Comparison of ENCODE assay signal across 20 cellular contexts in genomic region chr11:77062924-77063323, GRCh38. TPM values are rescaled to one million over a fixed set of nuclear protein-coding genes. Genes with fewer than 3 reads are reported as not detected.
DNase-seq lines count a peak whose midpoint lies in the region; ATAC-seq and TF ChIP-seq lines count a peak whose summit lies in the region.
"Had no signal": no experiment of that assay in that cellular context is flagged by ENCODE, and none has a peak within 500 bp of the region (broad histone marks: within the 10 kb centered on the region; RNA-seq: fewer than 3 reads in every experiment).

No MANE protein-coding gene starts in this region.

- POLR2A ChIA-PET in Caco-2 (lab: Charles Lee), result no interaction called here
- POLR2A ChIA-PET in HCT116 (lab: Charles Lee), result interaction anchor here (1.1 kb wide), 1 partner anchor 15 kb away, joined by 11 read pairs; no protein-coding TSS in a partner anchor

- H3K27me3 ChIP-seq in Caco-2 (replicated peaks; ENCODE audit: control insufficient read depth, insufficient read depth, low read length) (no peaks in the 10 kb centered on the region), HCT116 (ENCODE audit: insufficient read depth, low read length) (no peaks in the 10 kb centered on the region), colonic mucosa (no peaks in the 10 kb centered on the region), right lobe of liver (no peaks in the 10 kb centered on the region)
- H3K27me3 ChIP-seq: vagina had no signal

- peak in 1 of 2 experiments; percentile 40 for TF ChIP-seq CTCF in Caco-2 (IDR thresholded peaks at IDR 0.05; ENCODE audit: insufficient read depth in 1 of 2, low read depth in 1 of 2, low read length in 1 of 2, severe bottlenecking in 1 of 2, unreplicated experiment in 1 of 2)
- TF ChIP-seq CTCF in HCT116 (IDR thresholded peaks at IDR 0.05 in 2 of 3, conservative IDR thresholded peaks at IDR 0.05 in 1 of 3; ENCODE audit: borderline replicate concordance in 1 of 3, insufficient read depth in 1 of 3, low read depth in 2 of 3, low read length in 2 of 3), result peak; percentile 14 to 61 (median 42); a peak in 2 of 6 replicates
- no peak for TF ChIP-seq CTCF in colonic mucosa (IDR thresholded peaks at IDR 0.05)
- peak in 3 of 4 donors; percentile 9 to 44 (median 29) for TF ChIP-seq CTCF in right lobe of liver (IDR thresholded peaks at IDR 0.05)
- no peak for TF ChIP-seq CTCF in progenitor cell of endocrine pancreas (IDR thresholded peaks at IDR 0.05; ENCODE audit: unreplicated experiment)

- no peak overlapping the region for H3K4me2 ChIP-seq in HCT116 (ENCODE audit: low read length)

- intact Hi-C loops in Caco-2 (cut with micrococcal nuclease; ENCODE audit: unreplicated experiment), result no loop called here
- intact Hi-C loops in HCT116 (cut with micrococcal nuclease), result no loop called here
- intact Hi-C loops in colonic mucosa (cut with DNase I), result no loop called here
- intact Hi-C loops in right lobe of liver (cut with DNase I), result no loop called here

- DNase-seq in Caco-2 (peak in 1 of 2 experiments; percentile 43), HCT116 (ENCODE audit: low read depth, low spot score) (no peak), colonic mucosa (peak; percentile 38), right lobe of liver (peak in 1 of 3 donors; percentile 43), progenitor cell of endocrine pancreas (ENCODE audit: low spot score, unreplicated experiment) (no peak)
- DNase-seq: activated CD8-positive, alpha-beta memory T cell treated with anti-CD3 and anti-CD28 coated beads, Interleukin-2, amount 10 ng/mL, durations not matched to agents 7 days and 5 days; activated gamma-delta T cell; amygdala; NCI-H1092 treated with DMSO at 0.1 percent for 48 hours; NCI-H82; stimulated activated naive CD8-positive, alpha-beta T cell treated with anti-CD3 and anti-CD28 coated beads, Interleukin-15, Interleukin-2, amounts not matched to agents 100 U/mL and 50 U/mL, for 24 hours had no signal

- no peaks in the 10 kb centered on the region for H4K20me1 ChIP-seq in HCT116 (ENCODE audit: insufficient read depth)

- RAD21 ChIA-PET in HCT116 (lab: Charles Lee; ENCODE audit: low non-redundant PET in 1 of 2, low total read pairs in 2 of 2, uncharacterized antibody in 2 of 2, unreplicated experiment in 2 of 2), result interaction anchor here in 1 of 2 experiments (0.6 to 1.7 kb wide), 2 partner anchors 28 to 760 kb away, joined by 3 to 5 read pairs; no protein-coding TSS in a partner anchor

- peaks cover 9% of the 10 kb centered on the region for H3K9me3 Mint-ChIP-seq in Caco-2 (ENCODE audit: unreplicated experiment)
- peaks cover 10% of the 10 kb centered on the region for H3K9me3 Mint-ChIP-seq in progenitor cell of endocrine pancreas (ENCODE audit: low read depth)
- H3K9me3 Mint-ChIP-seq: T-helper 1 cell treated with Interleukin-12 subunit alpha and Interleukin-12 subunit beta and Interleukin-4 antibody, amounts not matched to agents 30 μg/mL and 1 μg/mL, for 36 hours had no signal

- H2AFZ ChIP-seq in HCT116 (ENCODE audit: low read depth, low read length, poor library complexity, severe bottlenecking), result no peak overlapping the region

- H3K79me2 ChIP-seq in HCT116 (ENCODE audit: insufficient read depth, low read length), result no peaks in the 10 kb centered on the region

- H3K4me3 ChIP-seq in Caco-2 (ENCODE audit: low read depth, low read length), result no peak overlapping the region
- no peak overlapping the region for H3K4me3 ChIP-seq in HCT116 (replicated peaks in 1 of 2; ENCODE audit: low read depth in 1 of 2, low read length in 2 of 2)
- no peak overlapping the region for H3K4me3 ChIP-seq in colonic mucosa
- H3K4me3 ChIP-seq in right lobe of liver, result no peak overlapping the region
- H3K4me3 ChIP-seq: vagina had no signal

- H3K27ac Mint-ChIP-seq in Caco-2 (ENCODE audit: unreplicated experiment) (peak overlapping the region; percentile 65), progenitor cell of endocrine pancreas (no peak overlapping the region)
- H3K27ac Mint-ChIP-seq: activated CD8-positive, alpha-beta memory T cell treated with anti-CD3 and anti-CD28 coated beads, Interleukin-2, amount 10 ng/mL, durations not matched to agents 7 days and 5 days; T-helper 1 cell treated with Interleukin-12 subunit alpha and Interleukin-12 subunit beta and Interleukin-4 antibody, amounts not matched to agents 30 μg/mL and 1 μg/mL, for 36 hours had no signal

- H3K9ac ChIP-seq in HCT116 (ENCODE audit: low read length) (no peak overlapping the region), colonic mucosa (ENCODE audit: low read depth in 2 of 2, low read length in 2 of 2) (peak overlapping the region in 1 of 2 donors; percentile 77)

- no peaks in the 10 kb centered on the region for H3K9me2 ChIP-seq in HCT116 (ENCODE audit: insufficient read depth)

- no TSS peak for BruUV-seq in Caco-2 (replicated peaks; lab: Mats Ljungman, UMichigan)
- BruUV-seq in HCT116 (replicated peaks; lab: Mats Ljungman, UMichigan), result no TSS peak

- H3K4me1 ChIP-seq in Caco-2 (peaks cover 24% of the 10 kb centered on the region), HCT116 (ENCODE audit: control insufficient read depth in 1 of 2, insufficient read depth in 2 of 2, low read length in 2 of 2) (peaks cover 7 to 16% of the 10 kb centered on the region in 2 experiments; a peak in 2 of 4 replicates), colonic mucosa (peaks cover 12% of the 10 kb centered on the region), right lobe of liver (peaks cover 0 to 47% (median 15%) of the 10 kb centered on the region in 4 donors)

- CTCF ChIA-PET in Caco-2 (lab: Charles Lee), result interaction anchor here (0.5 to 4.1 kb wide), 12 partner anchors 10 to 329 kb away, joined by 3 to 47 read pairs (median 4); no protein-coding TSS in a partner anchor
- CTCF ChIA-PET in HCT116 (lab: Charles Lee), result interaction anchor here (0.8 to 2.9 kb wide), 12 partner anchors 10 to 341 kb away, joined by 3 to 41 read pairs (median 4); no protein-coding TSS in a partner anchor

- H3K4me1 Mint-ChIP-seq in Caco-2 (ENCODE audit: low read depth, unreplicated experiment) (peaks cover 33% of the 10 kb centered on the region), progenitor cell of endocrine pancreas (ENCODE audit: low read depth) (peaks cover 14% of the 10 kb centered on the region)

- no peak overlapping the region for H3K4me3 Mint-ChIP-seq in Caco-2 (ENCODE audit: unreplicated experiment)
- no peak overlapping the region for H3K4me3 Mint-ChIP-seq in progenitor cell of endocrine pancreas (ENCODE audit: low read depth)
- H3K4me3 Mint-ChIP-seq: activated CD8-positive, alpha-beta memory T cell treated with anti-CD3 and anti-CD28 coated beads, Interleukin-2, amount 10 ng/mL, durations not matched to agents 7 days and 5 days; T-helper 1 cell treated with Interleukin-12 subunit alpha and Interleukin-12 subunit beta and Interleukin-4 antibody, amounts not matched to agents 30 μg/mL and 1 μg/mL, for 36 hours had no signal

- H3K27ac ChIP-seq in HCT116 (ENCODE audit: low read depth, low read length) (no peak overlapping the region), colonic mucosa (peak overlapping the region; percentile 69), right lobe of liver (peak overlapping the region in 2 of 3 donors; percentile 98 to 99)
- H3K27ac ChIP-seq: vagina had no signal

- TF ChIP-seq RAD21 in HCT116 (IDR thresholded peaks at IDR 0.05; ENCODE audit: low read depth), result no peak

- H3K27me3 Mint-ChIP-seq in Caco-2 (ENCODE audit: insufficient read depth, unreplicated experiment) (no peaks in the 10 kb centered on the region), progenitor cell of endocrine pancreas (peaks cover 9% of the 10 kb centered on the region)

- no peak for ATAC-seq in HCT116
- ATAC-seq in right lobe of liver, result no peak
- no peak for ATAC-seq in HG03460 (IDR thresholded peaks at IDR 0.05; ENCODE audit: unreplicated experiment)
- no peak for ATAC-seq in GM18907 (IDR thresholded peaks at IDR 0.05; ENCODE audit: unreplicated experiment)
- no peak for ATAC-seq in HG03469 (IDR thresholded peaks at IDR 0.05; ENCODE audit: unreplicated experiment)
- ATAC-seq: activated CD8-positive, alpha-beta memory T cell treated with anti-CD3 and anti-CD28 coated beads, Interleukin-2, amount 10 ng/mL, durations not matched to agents 7 days and 5 days; esophagus mucosa; left lobe of liver; stimulated activated naive CD8-positive, alpha-beta T cell treated with anti-CD3 and anti-CD28 coated beads, Interleukin-15, Interleukin-2, amounts not matched to agents 100 U/mL and 50 U/mL, for 24 hours had no signal

- TF ChIP-seq POLR2A in HCT116 (IDR thresholded peaks at IDR 0.05; ENCODE audit: borderline replicate concordance, extremely low read depth, insufficient read depth, insufficient read length) (no peak), right lobe of liver (IDR thresholded peaks at IDR 0.05) (no peak)

- H3K9me3 ChIP-seq in Caco-2, result peaks cover 20% of the 10 kb centered on the region
- peaks cover 0 to 4% of the 10 kb centered on the region in 2 experiments; a peak in 1 of 4 replicates for H3K9me3 ChIP-seq in HCT116 (ENCODE audit: control insufficient read depth in 1 of 2, insufficient read depth in 1 of 2, low read depth in 1 of 2, low read length in 2 of 2)
- H3K9me3 ChIP-seq in colonic mucosa, result no peaks in the 10 kb centered on the region
- no peaks in the 10 kb centered on the region for H3K9me3 ChIP-seq in right lobe of liver
- H3K9me3 ChIP-seq: vagina had no signal

- H3K36me3 Mint-ChIP-seq in Caco-2 (ENCODE audit: insufficient read depth, unreplicated experiment), result peaks cover 9% of the 10 kb centered on the region
- H3K36me3 Mint-ChIP-seq in progenitor cell of endocrine pancreas (ENCODE audit: insufficient read depth), result no peaks in the 10 kb centered on the region
- H3K36me3 Mint-ChIP-seq: activated CD8-positive, alpha-beta memory T cell treated with anti-CD3 and anti-CD28 coated beads, Interleukin-2, amount 10 ng/mL, durations not matched to agents 7 days and 5 days; IgD-negative memory B cell had no signal

- H3K36me3 ChIP-seq in Caco-2 (ENCODE audit: control insufficient read depth, insufficient read depth, low read length) (no peaks in the 10 kb centered on the region), HCT116 (ENCODE audit: control insufficient read depth in 1 of 2, insufficient read depth in 2 of 2, low read length in 2 of 2) (no peaks in the 10 kb centered on the region), colonic mucosa (no peaks in the 10 kb centered on the region), right lobe of liver (no peaks in the 10 kb centered on the region)
- H3K36me3 ChIP-seq: vagina had no signal

RNA-seq across cellular contexts. Expression of gene CAPN5, which starts 3.8 kb away (rescaled TPM):
- total RNA-seq in Caco-2 (2022) (18.8 and 21.2 TPM in 2 replicates), HCT116 (2021; ENCODE audit: unreplicated experiment) (8.6 TPM), colonic mucosa (100 to 1,000 TPM; 258 to 267 TPM), right lobe of liver (10 to 100 TPM; 23.1 to 66.7 (median 43.3) TPM), progenitor cell of endocrine pancreas (9.5 and 10.9 TPM in 2 replicates)
- polyA plus RNA-seq in HCT116 (2012), result 8.8 and 9.8 TPM in 2 replicates

RNA-seq across cellular contexts. Expression of gene B3GNT6, which starts 28.7 kb away (rescaled TPM):
- not detected in 2 replicates for total RNA-seq in Caco-2 (2022)
- total RNA-seq in HCT116 (2021; ENCODE audit: unreplicated experiment), result not detected
- not detected in 2 replicates for polyA plus RNA-seq in HCT116 (2012)
- total RNA-seq in colonic mucosa, result 100 to 1,000 TPM in 1 of 2 donors, 10 to 100 TPM in 1; 83.1 to 107 TPM
- not detected for total RNA-seq in right lobe of liver
- total RNA-seq in progenitor cell of endocrine pancreas, result not detected in 2 replicates
- total RNA-seq: activated CD8-positive, alpha-beta memory T cell treated with anti-CD3 and anti-CD28 coated beads, Interleukin-2, amount 10 ng/mL, durations not matched to agents 7 days and 5 days; left lobe of liver; posterior vena cava; vagina had no signal
- polyA plus RNA-seq: IgD-negative memory B cell had no signal

RNA-seq across cellular contexts. Expression of gene OMP, which starts 39.7 kb away (rescaled TPM):
- total RNA-seq in Caco-2 (2022) (0.70 and 2.5 TPM in 2 replicates), HCT116 (2021; ENCODE audit: unreplicated experiment) (not detected), colonic mucosa (10 to 100 TPM in 1 of 2 donors, 1 to 10 TPM in 1; 7.5 to 16.8 TPM), right lobe of liver (1 to 10 TPM in 5 of 6 experiments, not detected in 1; 1.0 to 4.2 (median 2.0) TPM), progenitor cell of endocrine pancreas (not detected in 2 replicates)
- polyA plus RNA-seq in HCT116 (2012), result 0.38 TPM in 1 of 2 replicates, not detected in the other
- total RNA-seq: activated CD8-positive, alpha-beta memory T cell treated with anti-CD3 and anti-CD28 coated beads, Interleukin-2, amount 10 ng/mL, durations not matched to agents 7 days and 5 days; esophagus mucosa; vagina had no signal
- polyA plus RNA-seq: IgD-negative memory B cell had no signal

Comparison
In these comparisons a context has a peak if more than half of its experiments do, and no peak if none do; other contexts are left out.
1. CTCF ChIP-seq: peak in HCT116 (3 of 3) and right lobe of liver (3 of 4); none in colonic mucosa (single experiment) and progenitor cell of endocrine pancreas (single experiment).
2. RNA of gene B3GNT6, which starts 28.7 kb away (total RNA-seq): 83.1 to 107 TPM in colonic mucosa; not detected in Caco-2, not detected in HCT116 (single experiment), not detected in right lobe of liver and not detected in progenitor cell of endocrine pancreas; every median in the first group is over 10 times any median in the second.